In genomic region chr12:49322708-49323523, GRCh38 we compare ENCODE assay signal across 8 cellular contexts. TPM values are rescaled to one million over a fixed set of nuclear protein-coding genes. Genes with fewer than 3 reads are reported as not detected.
DNase-seq lines count a peak whose midpoint lies in the region; ATAC-seq and TF ChIP-seq lines count a peak whose summit lies in the region.

A gene with protein sequence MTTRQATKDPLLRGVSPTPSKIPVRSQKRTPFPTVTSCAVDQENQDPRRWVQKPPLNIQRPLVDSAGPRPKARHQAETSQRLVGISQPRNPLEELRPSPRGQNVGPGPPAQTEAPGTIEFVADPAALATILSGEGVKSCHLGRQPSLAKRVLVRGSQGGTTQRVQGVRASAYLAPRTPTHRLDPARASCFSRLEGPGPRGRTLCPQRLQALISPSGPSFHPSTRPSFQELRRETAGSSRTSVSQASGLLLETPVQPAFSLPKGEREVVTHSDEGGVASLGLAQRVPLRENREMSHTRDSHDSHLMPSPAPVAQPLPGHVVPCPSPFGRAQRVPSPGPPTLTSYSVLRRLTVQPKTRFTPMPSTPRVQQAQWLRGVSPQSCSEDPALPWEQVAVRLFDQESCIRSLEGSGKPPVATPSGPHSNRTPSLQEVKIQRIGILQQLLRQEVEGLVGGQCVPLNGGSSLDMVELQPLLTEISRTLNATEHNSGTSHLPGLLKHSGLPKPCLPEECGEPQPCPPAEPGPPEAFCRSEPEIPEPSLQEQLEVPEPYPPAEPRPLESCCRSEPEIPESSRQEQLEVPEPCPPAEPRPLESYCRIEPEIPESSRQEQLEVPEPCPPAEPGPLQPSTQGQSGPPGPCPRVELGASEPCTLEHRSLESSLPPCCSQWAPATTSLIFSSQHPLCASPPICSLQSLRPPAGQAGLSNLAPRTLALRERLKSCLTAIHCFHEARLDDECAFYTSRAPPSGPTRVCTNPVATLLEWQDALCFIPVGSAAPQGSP (plus strand): TSS chr12:49323255. CDS start chr12:49323609, 354 bp downstream.

- peaks cover 0 to 12% of the 10 kb centered on the region in 2 donors for H3K4me1 ChIP-seq in adrenal gland (replicated peaks in 1 of 2)

- no peaks in the 10 kb centered on the region for H3K9me3 ChIP-seq in adrenal gland (replicated peaks in 1 of 3)

- no peak for TF ChIP-seq CTCF in adrenal gland (IDR thresholded peaks at IDR 0.05)

- DNase-seq in NCI-H146 treated with DMSO at 0.1 percent for 48 hours (lab: John Stamatoyannopoulos, UW; ENCODE audit: unreplicated experiment) = peak; percentile 98
- DNase-seq in T-helper 1 cell = peak; percentile 89 to 98 (median 96)
- peak; percentile 97 to 99 (median 99) for DNase-seq in adrenal gland
- DNase-seq in left cardiac atrium = peak; percentile 98
- peak; percentile 99 for DNase-seq in posterior vena cava (ENCODE audit: low spot score)
- peak; percentile 99 for DNase-seq in ureter (ENCODE audit: low spot score)

- intact Hi-C loops in adrenal gland (cut with DNase I) = no loop called here
- intact Hi-C loops in left cardiac atrium (cut with DNase I) = no loop called here
- intact Hi-C loops in posterior vena cava (cut with DNase I) = no loop called here

- ATAC-seq in HG02884 (IDR thresholded peaks at IDR 0.05; ENCODE audit: unreplicated experiment) (peak; percentile 99), left cardiac atrium (peak; percentile 100)

- peak within 1 kb of the TSS in 2 of 4 donors; percentile 57 for H3K4me3 ChIP-seq in adrenal gland

- TF ChIP-seq POLR2A in GM15510 (IDR thresholded peaks at IDR 0.05; ENCODE audit: borderline replicate concordance, extremely low read depth, insufficient read length) (peak; percentile 86), adrenal gland (IDR thresholded peaks at IDR 0.05) (peak in 1 of 2 donors; percentile 34)

- H3K27ac ChIP-seq in adrenal gland = peak within 1 kb of the TSS in 2 of 5 donors; percentile 39 to 52

- H3K36me3 ChIP-seq in adrenal gland (replicated peaks in 1 of 2) = no peaks in the 10 kb centered on the region

- WGBS in adrenal gland, 4 donors = 0 to 1% (median 1%) methylated on average over 34 to 65 of the region's 65 CpGs

- no peaks in the 10 kb centered on the region for H3K27me3 ChIP-seq in adrenal gland

RNA-seq across cellular contexts. Expression of the gene that starts here (rescaled TPM):
- total RNA-seq in adrenal gland (1 to 10 TPM in 6 of 8 donors, under 1 TPM in 1, not detected in 1; 0.53 to 2.9 (median 1.8) TPM), left cardiac atrium (1 to 10 TPM in 1 of 2 donors, not detected in 1; 1.5 TPM), posterior vena cava (under 1 TPM; 0.10 to 0.60 TPM), ureter (1.3 TPM)
- polyA plus RNA-seq in adrenal gland = 1 to 10 TPM; 1.1 to 1.8 (median 1.1) TPM

Comparison
In these comparisons a context has a peak if more than half of its experiments do, and no peak if none do; other contexts are left out.
1. Peak in DNase-seq in posterior vena cava; RNA of the gene not detected or under 1 TPM.